Comparison of ENCODE assay signal across 8 cellular contexts in genomic region chr6:24991748-24992467, GRCh38. TPM values are rescaled to one million over a fixed set of nuclear protein-coding genes. Genes with fewer than 3 reads are reported as not detected.
DNase-seq lines count a peak whose midpoint lies in the region; ATAC-seq and TF ChIP-seq lines count a peak whose summit lies in the region.

No MANE protein-coding gene starts in this region.

- H3K27ac ChIP-seq in CD8-positive, alpha-beta memory T cell (ENCODE audit: low read depth, low read length) = peak overlapping the region; percentile 6
- H3K27ac ChIP-seq in osteoblast (ENCODE audit: low read depth, low read length) = no peak overlapping the region
- no peak overlapping the region for H3K27ac ChIP-seq in upper lobe of right lung

- intact Hi-C loops in upper lobe of right lung (cut with DNase I) = loop anchor here (10.0 kb wide), 1 partner anchor 137 kb away; no protein-coding TSS in a partner anchor

- TF ChIP-seq CTCF in osteoblast (IDR thresholded peaks at IDR 0.05; ENCODE audit: extremely low read depth, low read depth, low read length) (peak; percentile 85), upper lobe of right lung (IDR thresholded peaks at IDR 0.05) (peak; percentile 72)

- H3K27me3 ChIP-seq in CD8-positive, alpha-beta memory T cell (ENCODE audit: insufficient read depth, low read length, poor library complexity, severe bottlenecking) = no peaks in the 10 kb centered on the region
- H3K27me3 ChIP-seq in osteoblast (ENCODE audit: insufficient read depth, low read length) (no peaks in the 10 kb centered on the region), upper lobe of right lung (no peaks in the 10 kb centered on the region)

- ATAC-seq in GM19328 (IDR thresholded peaks at IDR 0.05; ENCODE audit: unreplicated experiment) = peak; percentile 77
- ATAC-seq in HG03439 (IDR thresholded peaks at IDR 0.05; ENCODE audit: unreplicated experiment) = peak; percentile 92
- ATAC-seq in esophagus mucosa = peak; percentile 87
- ATAC-seq in upper lobe of right lung = peak; percentile 93

- H3K4me1 ChIP-seq in CD8-positive, alpha-beta memory T cell (ENCODE audit: insufficient read depth, low read length) = peaks cover 43% of the 10 kb centered on the region
- H3K4me1 ChIP-seq in osteoblast (ENCODE audit: insufficient read depth, low read length) (no peaks in the 10 kb centered on the region), upper lobe of right lung (no peaks in the 10 kb centered on the region)

- peaks cover 9 to 22% (median 15%) of the 10 kb centered on the region in 3 donors for H3K36me3 Mint-ChIP-seq in CD8-positive, alpha-beta memory T cell

- peak overlapping the region; percentile 77 to 95 (median 86) for H3K27ac Mint-ChIP-seq in CD8-positive, alpha-beta memory T cell

- H3K79me2 ChIP-seq in osteoblast (ENCODE audit: insufficient read depth, low read length) = no peaks in the 10 kb centered on the region

- no peaks in the 10 kb centered on the region for H3K9me3 ChIP-seq in CD8-positive, alpha-beta memory T cell (ENCODE audit: low read length)
- H3K9me3 ChIP-seq in osteoblast (ENCODE audit: low read depth, low read length) (no peaks in the 10 kb centered on the region), upper lobe of right lung (no peaks in the 10 kb centered on the region)

- peak overlapping the region; percentile 30 for H3K4me3 ChIP-seq in CD8-positive, alpha-beta memory T cell (ENCODE audit: low read length)
- H3K4me3 ChIP-seq in osteoblast (ENCODE audit: insufficient read depth, low read length) (no peak overlapping the region), upper lobe of right lung (no peak overlapping the region)

- CTCF ChIA-PET in CD8-positive, alpha-beta memory T cell (lab: Charles Lee) = interaction anchor here (0.6 to 7.2 kb wide), 53 partner anchors 11 to 410 kb away, joined by 3 to 180 read pairs (median 7); partner anchors contain the start of gene RIPOR2

- H3K27me3 Mint-ChIP-seq in CD8-positive, alpha-beta memory T cell = no peaks in the 10 kb centered on the region

- H3K4me3 Mint-ChIP-seq in CD8-positive, alpha-beta memory T cell = peak overlapping the region in 6 of 7 donors; percentile 33 to 79 (median 57)

- peaks cover 63 to 86% (median 83%) of the 10 kb centered on the region in 3 donors for H3K4me1 Mint-ChIP-seq in CD8-positive, alpha-beta memory T cell

- peaks cover 0 to 8% (median 0%) of the 10 kb centered on the region in 5 donors for H3K9me3 Mint-ChIP-seq in CD8-positive, alpha-beta memory T cell

- no peaks in the 10 kb centered on the region for H4K20me1 ChIP-seq in osteoblast (ENCODE audit: insufficient read depth, low read length)

- POLR2A ChIA-PET in CD8-positive, alpha-beta memory T cell (lab: Charles Lee) = interaction anchor here (0.5 to 3.7 kb wide), 13 partner anchors 26 to 190 kb away, joined by 3 to 60 read pairs (median 6); partner anchors contain the start of gene RIPOR2

- H3K4me2 ChIP-seq in osteoblast (ENCODE audit: insufficient read depth, low read length) = no peak overlapping the region

- H3K36me3 ChIP-seq in CD8-positive, alpha-beta memory T cell (ENCODE audit: insufficient read depth, low read length) = no peaks in the 10 kb centered on the region
- no peaks in the 10 kb centered on the region for H3K36me3 ChIP-seq in osteoblast (ENCODE audit: insufficient read depth, low read length)
- no peaks in the 10 kb centered on the region for H3K36me3 ChIP-seq in upper lobe of right lung

- DNase-seq in CD8-positive, alpha-beta memory T cell = peak; percentile 53 to 85 (median 70)
- DNase-seq in NCI-H774 (lab: John Stamatoyannopoulos, UW) (peak; percentile 49), osteoblast (ENCODE audit: insufficient read length, low spot score, missing footprints) (peak; percentile 80), upper lobe of right lung (no peak)
- DNase-seq in activated CD8-positive, alpha-beta memory T cell treated with anti-CD3 and anti-CD28 coated beads for 4 hours (ENCODE audit: low read depth in 2 of 2) = peak; percentile 48 to 61

- H2AFZ ChIP-seq in osteoblast (ENCODE audit: low read length) = no peak overlapping the region

RNA-seq across cellular contexts. Expression of gene RIPOR2, which starts 56.1 kb away (rescaled TPM):
- total RNA-seq in CD8-positive, alpha-beta memory T cell = 10 to 100 TPM; 54.4 to 58.2 TPM
- 427 TPM for polyA plus RNA-seq in CD8-positive, alpha-beta memory T cell
- total RNA-seq in esophagus mucosa (2.1 TPM), osteoblast (1.4 and 2.1 TPM in 2 replicates), upper lobe of right lung (25.6 TPM)
